Comparison of ENCODE assay signal across 1 cellular context in genomic region chr2:226835796-226836547, GRCh38.
TF ChIP-seq lines count a peak whose summit lies in the region.

A gene with protein sequence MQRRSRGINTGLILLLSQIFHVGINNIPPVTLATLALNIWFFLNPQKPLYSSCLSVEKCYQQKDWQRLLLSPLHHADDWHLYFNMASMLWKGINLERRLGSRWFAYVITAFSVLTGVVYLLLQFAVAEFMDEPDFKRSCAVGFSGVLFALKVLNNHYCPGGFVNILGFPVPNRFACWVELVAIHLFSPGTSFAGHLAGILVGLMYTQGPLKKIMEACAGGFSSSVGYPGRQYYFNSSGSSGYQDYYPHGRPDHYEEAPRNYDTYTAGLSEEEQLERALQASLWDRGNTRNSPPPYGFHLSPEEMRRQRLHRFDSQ (plus strand): TSS chr2:226836054. CDS start chr2:226864694, 28,640 bp downstream.

TF ChIP-seq in HepG2, 621 proteins besides CTCF, POLR2A, EP300 and RAD21 (continued from another document and continues in another):
- TF ChIP-seq ZFP91 (CRISPR knock-in tag; IDR thresholded peaks at IDR 0.05; ENCODE audit: borderline replicate concordance) = peak; percentile 98
- no peak for TF ChIP-seq SYNCRIP (IDR thresholded peaks at IDR 0.05; ENCODE audit: insufficient read depth, low read depth, low read length)
- TF ChIP-seq FOXP4 (CRISPR knock-in tag; IDR thresholded peaks at IDR 0.05) = no peak
- TF ChIP-seq THYN1 (CRISPR knock-in tag; IDR thresholded peaks at IDR 0.05; ENCODE audit: borderline replicate concordance, low read depth) = no peak
- TF ChIP-seq, protein P1, sequence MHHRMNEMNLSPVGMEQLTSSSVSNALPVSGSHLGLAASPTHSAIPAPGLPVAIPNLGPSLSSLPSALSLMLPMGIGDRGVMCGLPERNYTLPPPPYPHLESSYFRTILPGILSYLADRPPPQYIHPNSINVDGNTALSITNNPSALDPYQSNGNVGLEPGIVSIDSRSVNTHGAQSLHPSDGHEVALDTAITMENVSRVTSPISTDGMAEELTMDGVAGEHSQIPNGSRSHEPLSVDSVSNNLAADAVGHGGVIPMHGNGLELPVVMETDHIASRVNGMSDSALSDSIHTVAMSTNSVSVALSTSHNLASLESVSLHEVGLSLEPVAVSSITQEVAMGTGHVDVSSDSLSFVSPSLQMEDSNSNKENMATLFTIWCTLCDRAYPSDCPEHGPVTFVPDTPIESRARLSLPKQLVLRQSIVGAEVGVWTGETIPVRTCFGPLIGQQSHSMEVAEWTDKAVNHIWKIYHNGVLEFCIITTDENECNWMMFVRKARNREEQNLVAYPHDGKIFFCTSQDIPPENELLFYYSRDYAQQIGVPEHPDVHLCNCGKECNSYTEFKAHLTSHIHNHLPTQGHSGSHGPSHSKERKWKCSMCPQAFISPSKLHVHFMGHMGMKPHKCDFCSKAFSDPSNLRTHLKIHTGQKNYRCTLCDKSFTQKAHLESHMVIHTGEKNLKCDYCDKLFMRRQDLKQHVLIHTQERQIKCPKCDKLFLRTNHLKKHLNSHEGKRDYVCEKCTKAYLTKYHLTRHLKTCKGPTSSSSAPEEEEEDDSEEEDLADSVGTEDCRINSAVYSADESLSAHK (CRISPR knock-in tag; IDR thresholded peaks at IDR 0.05; ENCODE audit: borderline replicate concordance) = no peak
- no peak; the same call in 1 of the 2 replicates for TF ChIP-seq GLMP (CRISPR knock-in tag; IDR thresholded peaks at IDR 0.05; ENCODE audit: borderline replicate concordance)
- TF ChIP-seq BRD4 (CRISPR knock-in tag; IDR thresholded peaks at IDR 0.05) = no peak; the same call in 1 of the 2 replicates
- TF ChIP-seq ZNF296 (CRISPR knock-in tag; conservative IDR thresholded peaks at IDR 0.05) = no peak
- TF ChIP-seq EEA1 (CRISPR knock-in tag; IDR thresholded peaks at IDR 0.05; ENCODE audit: borderline replicate concordance) = no peak
- TF ChIP-seq REL (CRISPR knock-in tag; conservative IDR thresholded peaks at IDR 0.05) = no peak
- TF ChIP-seq ZSCAN9 (CRISPR knock-in tag; IDR thresholded peaks at IDR 0.05; ENCODE audit: borderline replicate concordance) = no peak
- no peak for TF ChIP-seq SUZ12 (IDR thresholded peaks at IDR 0.05; ENCODE audit: low read depth, low read length)
- TF ChIP-seq, protein P2, sequence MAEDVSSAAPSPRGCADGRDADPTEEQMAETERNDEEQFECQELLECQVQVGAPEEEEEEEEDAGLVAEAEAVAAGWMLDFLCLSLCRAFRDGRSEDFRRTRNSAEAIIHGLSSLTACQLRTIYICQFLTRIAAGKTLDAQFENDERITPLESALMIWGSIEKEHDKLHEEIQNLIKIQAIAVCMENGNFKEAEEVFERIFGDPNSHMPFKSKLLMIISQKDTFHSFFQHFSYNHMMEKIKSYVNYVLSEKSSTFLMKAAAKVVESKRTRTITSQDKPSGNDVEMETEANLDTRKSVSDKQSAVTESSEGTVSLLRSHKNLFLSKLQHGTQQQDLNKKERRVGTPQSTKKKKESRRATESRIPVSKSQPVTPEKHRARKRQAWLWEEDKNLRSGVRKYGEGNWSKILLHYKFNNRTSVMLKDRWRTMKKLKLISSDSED (CRISPR knock-in tag; IDR thresholded peaks at IDR 0.05) = no peak
- TF ChIP-seq ATF7 (IDR thresholded peaks at IDR 0.05) = no peak
- TF ChIP-seq ATF7 (CRISPR knock-in tag; IDR thresholded peaks at IDR 0.05) = peak; percentile 75
- no peak for TF ChIP-seq PREB (CRISPR knock-in tag; IDR thresholded peaks at IDR 0.05)
- TF ChIP-seq TCF7 (IDR thresholded peaks at IDR 0.05; ENCODE audit: low read depth) = no peak
- TF ChIP-seq NONO (IDR thresholded peaks at IDR 0.05) = no peak
- TF ChIP-seq NONO (CRISPR knock-in tag; conservative IDR thresholded peaks at IDR 0.05) = peak; percentile 55
- peak; percentile 41; the same call in 1 of the 2 replicates for TF ChIP-seq ZNF724P (CRISPR knock-in tag; IDR thresholded peaks at IDR 0.05; ENCODE audit: borderline replicate concordance)
- TF ChIP-seq ZNF720 (CRISPR knock-in tag; IDR thresholded peaks at IDR 0.05) = no peak
- no peak for TF ChIP-seq HNRNPUL1 (IDR thresholded peaks at IDR 0.05; ENCODE audit: low read depth, low read length)
- no peak for TF ChIP-seq FIP1L1 (IDR thresholded peaks at IDR 0.05; ENCODE audit: borderline replicate concordance, insufficient read depth, low read depth, low read length)
- TF ChIP-seq AHR (CRISPR knock-in tag; IDR thresholded peaks at IDR 0.05) = no peak; the same call in 1 of the 2 replicates
- TF ChIP-seq, protein P3, sequence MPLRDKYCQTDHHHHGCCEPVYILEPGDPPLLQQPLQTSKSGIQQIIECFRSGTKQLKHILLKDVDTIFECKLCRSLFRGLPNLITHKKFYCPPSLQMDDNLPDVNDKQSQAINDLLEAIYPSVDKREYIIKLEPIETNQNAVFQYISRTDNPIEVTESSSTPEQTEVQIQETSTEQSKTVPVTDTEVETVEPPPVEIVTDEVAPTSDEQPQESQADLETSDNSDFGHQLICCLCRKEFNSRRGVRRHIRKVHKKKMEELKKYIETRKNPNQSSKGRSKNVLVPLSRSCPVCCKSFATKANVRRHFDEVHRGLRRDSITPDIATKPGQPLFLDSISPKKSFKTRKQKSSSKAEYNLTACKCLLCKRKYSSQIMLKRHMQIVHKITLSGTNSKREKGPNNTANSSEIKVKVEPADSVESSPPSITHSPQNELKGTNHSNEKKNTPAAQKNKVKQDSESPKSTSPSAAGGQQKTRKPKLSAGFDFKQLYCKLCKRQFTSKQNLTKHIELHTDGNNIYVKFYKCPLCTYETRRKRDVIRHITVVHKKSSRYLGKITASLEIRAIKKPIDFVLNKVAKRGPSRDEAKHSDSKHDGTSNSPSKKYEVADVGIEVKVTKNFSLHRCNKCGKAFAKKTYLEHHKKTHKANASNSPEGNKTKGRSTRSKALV (CRISPR knock-in tag; IDR thresholded peaks at IDR 0.05) = no peak; the same call in 1 of the 2 replicates
- TF ChIP-seq MIER2 (CRISPR knock-in tag; IDR thresholded peaks at IDR 0.05) = no peak
- TF ChIP-seq, protein P4, sequence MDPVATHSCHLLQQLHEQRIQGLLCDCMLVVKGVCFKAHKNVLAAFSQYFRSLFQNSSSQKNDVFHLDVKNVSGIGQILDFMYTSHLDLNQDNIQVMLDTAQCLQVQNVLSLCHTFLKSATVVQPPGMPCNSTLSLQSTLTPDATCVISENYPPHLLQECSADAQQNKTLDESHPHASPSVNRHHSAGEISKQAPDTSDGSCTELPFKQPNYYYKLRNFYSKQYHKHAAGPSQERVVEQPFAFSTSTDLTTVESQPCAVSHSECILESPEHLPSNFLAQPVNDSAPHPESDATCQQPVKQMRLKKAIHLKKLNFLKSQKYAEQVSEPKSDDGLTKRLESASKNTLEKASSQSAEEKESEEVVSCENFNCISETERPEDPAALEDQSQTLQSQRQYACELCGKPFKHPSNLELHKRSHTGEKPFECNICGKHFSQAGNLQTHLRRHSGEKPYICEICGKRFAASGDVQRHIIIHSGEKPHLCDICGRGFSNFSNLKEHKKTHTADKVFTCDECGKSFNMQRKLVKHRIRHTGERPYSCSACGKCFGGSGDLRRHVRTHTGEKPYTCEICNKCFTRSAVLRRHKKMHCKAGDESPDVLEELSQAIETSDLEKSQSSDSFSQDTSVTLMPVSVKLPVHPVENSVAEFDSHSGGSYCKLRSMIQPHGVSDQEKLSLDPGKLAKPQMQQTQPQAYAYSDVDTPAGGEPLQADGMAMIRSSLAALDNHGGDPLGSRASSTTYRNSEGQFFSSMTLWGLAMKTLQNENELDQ (CRISPR knock-in tag; IDR thresholded peaks at IDR 0.05; ENCODE audit: borderline replicate concordance) = no peak
- 0 out of 2 replicates have a peak, but pooled peaks have one; percentile 63 for TF ChIP-seq ZNF839 (CRISPR knock-in tag; IDR thresholded peaks at IDR 0.05; ENCODE audit: borderline replicate concordance)
- peak; percentile 79; the same call in 1 of the 2 replicates for TF ChIP-seq HDAC1 (CRISPR knock-in tag; IDR thresholded peaks at IDR 0.05)
- no peak for TF ChIP-seq MAFG (CRISPR knock-in tag; IDR thresholded peaks at IDR 0.05)
- no peak for TF ChIP-seq FOXK1 (CRISPR knock-in tag; IDR thresholded peaks at IDR 0.05; ENCODE audit: borderline replicate concordance, low read depth)
- peak; percentile 83 for TF ChIP-seq KDM2A (CRISPR knock-in tag; IDR thresholded peaks at IDR 0.05; ENCODE audit: borderline replicate concordance, low read depth)
- no peak for TF ChIP-seq MATR3 (CRISPR knock-in tag; IDR thresholded peaks at IDR 0.05)
- TF ChIP-seq POLR2AphosphoS2 (IDR thresholded peaks at IDR 0.05; ENCODE audit: low read depth, low read length) = no peak
- TF ChIP-seq, protein P5, sequence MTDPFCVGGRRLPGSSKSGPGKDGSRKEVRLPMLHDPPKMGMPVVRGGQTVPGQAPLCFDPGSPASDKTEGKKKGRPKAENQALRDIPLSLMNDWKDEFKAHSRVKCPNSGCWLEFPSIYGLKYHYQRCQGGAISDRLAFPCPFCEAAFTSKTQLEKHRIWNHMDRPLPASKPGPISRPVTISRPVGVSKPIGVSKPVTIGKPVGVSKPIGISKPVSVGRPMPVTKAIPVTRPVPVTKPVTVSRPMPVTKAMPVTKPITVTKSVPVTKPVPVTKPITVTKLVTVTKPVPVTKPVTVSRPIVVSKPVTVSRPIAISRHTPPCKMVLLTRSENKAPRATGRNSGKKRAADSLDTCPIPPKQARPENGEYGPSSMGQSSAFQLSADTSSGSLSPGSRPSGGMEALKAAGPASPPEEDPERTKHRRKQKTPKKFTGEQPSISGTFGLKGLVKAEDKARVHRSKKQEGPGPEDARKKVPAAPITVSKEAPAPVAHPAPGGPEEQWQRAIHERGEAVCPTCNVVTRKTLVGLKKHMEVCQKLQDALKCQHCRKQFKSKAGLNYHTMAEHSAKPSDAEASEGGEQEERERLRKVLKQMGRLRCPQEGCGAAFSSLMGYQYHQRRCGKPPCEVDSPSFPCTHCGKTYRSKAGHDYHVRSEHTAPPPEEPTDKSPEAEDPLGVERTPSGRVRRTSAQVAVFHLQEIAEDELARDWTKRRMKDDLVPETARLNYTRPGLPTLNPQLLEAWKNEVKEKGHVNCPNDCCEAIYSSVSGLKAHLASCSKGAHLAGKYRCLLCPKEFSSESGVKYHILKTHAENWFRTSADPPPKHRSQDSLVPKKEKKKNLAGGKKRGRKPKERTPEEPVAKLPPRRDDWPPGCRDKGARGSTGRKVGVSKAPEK (CRISPR knock-in tag; IDR thresholded peaks at IDR 0.05; ENCODE audit: borderline replicate concordance) = 0 out of 2 replicates have a peak, but pooled peaks have one; percentile 23
- no peak for TF ChIP-seq ZNF20 (CRISPR knock-in tag; IDR thresholded peaks at IDR 0.05)
- 0 out of 2 replicates have a peak, but pooled peaks have one; percentile 34 for TF ChIP-seq TSC22D2 (CRISPR knock-in tag; IDR thresholded peaks at IDR 0.05; ENCODE audit: borderline replicate concordance)
- TF ChIP-seq ZNF75D (CRISPR knock-in tag; IDR thresholded peaks at IDR 0.05; ENCODE audit: borderline replicate concordance) = no peak
- no peak for TF ChIP-seq ZNF460 (CRISPR knock-in tag; IDR thresholded peaks at IDR 0.05; ENCODE audit: borderline replicate concordance)
- no peak for TF ChIP-seq KLF9 (CRISPR knock-in tag; IDR thresholded peaks at IDR 0.05; ENCODE audit: low read depth)
- TF ChIP-seq REXO4 (CRISPR knock-in tag; IDR thresholded peaks at IDR 0.05; ENCODE audit: borderline replicate concordance) = no peak
- no peak for TF ChIP-seq MBNL3 (CRISPR knock-in tag; conservative IDR thresholded peaks at IDR 0.05)
- TF ChIP-seq SP4 (CRISPR knock-in tag; IDR thresholded peaks at IDR 0.05) = no peak
